In the genomic region with DNA sequence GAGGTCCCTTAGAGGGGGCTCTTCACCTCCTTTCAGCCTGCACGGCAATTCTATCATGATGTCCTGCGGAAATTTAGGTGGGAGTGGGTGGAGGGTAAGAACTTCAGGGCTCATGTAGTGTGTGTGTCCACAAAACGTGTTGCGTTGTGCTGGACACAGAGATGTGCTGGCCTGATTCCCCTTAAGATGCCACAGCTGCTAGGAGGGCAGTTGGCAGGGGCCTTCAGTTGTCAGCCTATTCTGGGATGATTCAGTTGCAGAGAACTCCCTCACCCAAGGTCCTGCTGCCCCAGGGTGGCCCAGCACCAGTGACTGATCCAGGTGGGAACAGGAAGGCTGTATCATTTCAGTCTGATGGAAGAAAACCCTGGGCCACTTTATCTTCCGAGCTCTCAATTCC, we compare ENCODE assay signal across 9 cellular contexts. TPM values are rescaled to one million over a fixed set of nuclear protein-coding genes. Genes with fewer than 3 reads are reported as not detected.
DNase-seq lines count a peak whose midpoint lies in the region; ATAC-seq and TF ChIP-seq lines count a peak whose summit lies in the region.
"Had no signal": no experiment of that assay in that cellular context is flagged by ENCODE, and none has a peak within 500 bp of the region (broad histone marks: within the 10 kb centered on the region; RNA-seq: fewer than 3 reads in every experiment).

No MANE protein-coding gene starts in this region.

- no peak overlapping the region for H2AFZ ChIP-seq in Loucy (ENCODE audit: low read length)

- no peak for ATAC-seq in activated naive CD8-positive, alpha-beta T cell treated with anti-CD3 and anti-CD28 coated beads, Interleukin-2, amount 50 U/mL, for 24 hours
- no peak for ATAC-seq in natural killer cell treated with Interleukin-12 subunit alpha and Interleukin-12 subunit beta and Interleukin-15 and Interleukin-18, amount 100 ng/mL, for 72 hours
- ATAC-seq in HG02884 (IDR thresholded peaks at IDR 0.05; ENCODE audit: unreplicated experiment) = no peak

- DNase-seq in Caco-2 (no peak), cerebellar cortex (ENCODE audit: low spot score) (no peak), dedifferentiated amniotic fluid mesenchymal stem cell (ENCODE audit: extremely low spot score) (no peak), A172 (ENCODE audit: low spot score) (no peak)
- DNase-seq in activated naive CD8-positive, alpha-beta T cell treated with anti-CD3 and anti-CD28 coated beads, Interleukin-2, amount 50 U/mL, for 24 hours = no peak
- no peak for DNase-seq in natural killer cell treated with Interleukin-12 subunit alpha and Interleukin-12 subunit beta and Interleukin-15 and Interleukin-18, amount 100 ng/mL, for 72 hours (ENCODE audit: low spot score)
- DNase-seq: NCI-H510A had no signal

- H3K4me1 ChIP-seq in Caco-2 (no peaks in the 10 kb centered on the region), Loucy (ENCODE audit: insufficient read depth, low read length, poor library complexity, severe bottlenecking) (peaks cover 38% of the 10 kb centered on the region)

- H3K9me3 Mint-ChIP-seq in Caco-2 (ENCODE audit: unreplicated experiment) = no peaks in the 10 kb centered on the region
- no peaks in the 10 kb centered on the region for H3K9me3 Mint-ChIP-seq in activated naive CD8-positive, alpha-beta T cell treated with anti-CD3 and anti-CD28 coated beads, Interleukin-2, amount 50 U/mL, for 24 hours
- no peaks in the 10 kb centered on the region for H3K9me3 Mint-ChIP-seq in natural killer cell treated with Interleukin-12 subunit alpha and Interleukin-12 subunit beta and Interleukin-15 and Interleukin-18, amount 100 ng/mL, for 72 hours

- peak overlapping the region; percentile 78 for H3K4me2 ChIP-seq in Loucy (ENCODE audit: low read depth, low read length, poor library complexity, severe bottlenecking)

- H3K36me3 Mint-ChIP-seq in Caco-2 (ENCODE audit: insufficient read depth, unreplicated experiment) = peaks cover 27% of the 10 kb centered on the region
- H3K36me3 Mint-ChIP-seq in activated naive CD8-positive, alpha-beta T cell treated with anti-CD3 and anti-CD28 coated beads, Interleukin-2, amount 50 U/mL, for 24 hours (ENCODE audit: low read depth) = peaks cover 35% of the 10 kb centered on the region
- peaks cover 11% of the 10 kb centered on the region for H3K36me3 Mint-ChIP-seq in natural killer cell treated with Interleukin-12 subunit alpha and Interleukin-12 subunit beta and Interleukin-15 and Interleukin-18, amount 100 ng/mL, for 72 hours

- H3K4me3 Mint-ChIP-seq in Caco-2 (ENCODE audit: unreplicated experiment) = peak overlapping the region; percentile 91
- peak overlapping the region; percentile 93 for H3K4me3 Mint-ChIP-seq in activated naive CD8-positive, alpha-beta T cell treated with anti-CD3 and anti-CD28 coated beads, Interleukin-2, amount 50 U/mL, for 24 hours
- H3K4me3 Mint-ChIP-seq in natural killer cell treated with Interleukin-12 subunit alpha and Interleukin-12 subunit beta and Interleukin-15 and Interleukin-18, amount 100 ng/mL, for 72 hours = peak overlapping the region; percentile 91

- peaks cover 6% of the 10 kb centered on the region for H3K4me1 Mint-ChIP-seq in Caco-2 (ENCODE audit: low read depth, unreplicated experiment)
- peaks cover 38% of the 10 kb centered on the region for H3K4me1 Mint-ChIP-seq in activated naive CD8-positive, alpha-beta T cell treated with anti-CD3 and anti-CD28 coated beads, Interleukin-2, amount 50 U/mL, for 24 hours
- H3K4me1 Mint-ChIP-seq in natural killer cell treated with Interleukin-12 subunit alpha and Interleukin-12 subunit beta and Interleukin-15 and Interleukin-18, amount 100 ng/mL, for 72 hours (ENCODE audit: low read depth in 2 of 2) = peaks cover 16 to 25% of the 10 kb centered on the region in 2 donors

- no peak overlapping the region for H3K27ac Mint-ChIP-seq in Caco-2 (ENCODE audit: unreplicated experiment)
- no peak overlapping the region for H3K27ac Mint-ChIP-seq in activated naive CD8-positive, alpha-beta T cell treated with anti-CD3 and anti-CD28 coated beads, Interleukin-2, amount 50 U/mL, for 24 hours
- peak overlapping the region; percentile 35 to 92 for H3K27ac Mint-ChIP-seq in natural killer cell treated with Interleukin-12 subunit alpha and Interleukin-12 subunit beta and Interleukin-15 and Interleukin-18, amount 100 ng/mL, for 72 hours

- H3K79me2 ChIP-seq in Loucy (ENCODE audit: insufficient read depth, low read length) = peaks cover 47% of the 10 kb centered on the region

- CTCF ChIA-PET in Caco-2 (lab: Charles Lee) = no interaction called here

- H3K4me3 ChIP-seq in Caco-2 (ENCODE audit: low read depth, low read length) (0 out of 2 replicates have a peak overlapping the region, but pooled peaks have one; percentile 4), Loucy (ENCODE audit: low read length, poor library complexity, severe bottlenecking) (peak overlapping the region; percentile 97)

- POLR2A ChIA-PET in Caco-2 (lab: Charles Lee) = no interaction called here

- H3F3A ChIP-seq in Loucy (ENCODE audit: low read depth) = no peaks in the 10 kb centered on the region

- no TSS peak for BruUV-seq in Caco-2 (replicated peaks; lab: Mats Ljungman, UMichigan)

- H3K9me2 ChIP-seq in Loucy (replicated peaks; ENCODE audit: low read depth, low read length) = no peaks in the 10 kb centered on the region

- no peaks in the 10 kb centered on the region for H3K9me3 ChIP-seq in Caco-2
- no peaks in the 10 kb centered on the region for H3K9me3 ChIP-seq in Loucy (ENCODE audit: insufficient read depth, low read depth, low read length)

- H3K27me3 ChIP-seq in Caco-2 (replicated peaks; ENCODE audit: control insufficient read depth, insufficient read depth, low read length) = no peaks in the 10 kb centered on the region
- peaks cover 6% of the 10 kb centered on the region for H3K27me3 ChIP-seq in Loucy (ENCODE audit: insufficient read depth, low read length, poor library complexity, severe bottlenecking)

- intact Hi-C loops in Caco-2 (cut with micrococcal nuclease; ENCODE audit: unreplicated experiment) = no loop called here

- peaks cover 35% of the 10 kb centered on the region for H4K20me1 ChIP-seq in Loucy (ENCODE audit: insufficient read depth, low read length, poor library complexity, severe bottlenecking)

- H3K36me3 ChIP-seq in Caco-2 (ENCODE audit: control insufficient read depth, insufficient read depth, low read length) (no peaks in the 10 kb centered on the region), Loucy (ENCODE audit: insufficient read depth, low read length) (peaks cover 20% of the 10 kb centered on the region; the same call in 1 of the 2 replicates)

- no peak for TF ChIP-seq CTCF in Caco-2 (IDR thresholded peaks at IDR 0.05; ENCODE audit: insufficient read depth in 1 of 2, low read depth in 1 of 2, low read length in 1 of 2, severe bottlenecking in 1 of 2, unreplicated experiment in 1 of 2)
- no peak for TF ChIP-seq CTCF in Loucy (conservative IDR thresholded peaks at IDR 0.05; ENCODE audit: low read length)

- no peaks in the 10 kb centered on the region for H3K27me3 Mint-ChIP-seq in Caco-2 (ENCODE audit: insufficient read depth, unreplicated experiment)
- peaks cover 3% of the 10 kb centered on the region for H3K27me3 Mint-ChIP-seq in activated naive CD8-positive, alpha-beta T cell treated with anti-CD3 and anti-CD28 coated beads, Interleukin-2, amount 50 U/mL, for 24 hours
- H3K27me3 Mint-ChIP-seq in natural killer cell treated with Interleukin-12 subunit alpha and Interleukin-12 subunit beta and Interleukin-15 and Interleukin-18, amount 100 ng/mL, for 72 hours = no peaks in the 10 kb centered on the region

- peak overlapping the region; percentile 100 for H3K9ac ChIP-seq in Loucy (ENCODE audit: low read depth, low read length, poor library complexity, severe bottlenecking)

RNA-seq across cellular contexts. Expression of gene HJURP, which starts 1.0 kb away (rescaled TPM):
- 29.7 and 35.0 TPM in 2 replicates for total RNA-seq in Caco-2 (2022)
- total RNA-seq in natural killer cell treated with Interleukin-12 subunit alpha and Interleukin-12 subunit beta and Interleukin-15 and Interleukin-18, amount 100 ng/mL, for 72 hours = 10 to 100 TPM; 35.6 to 76.6 TPM
- 78.3 and 83.2 TPM in 2 replicates for total RNA-seq in A172 (2014; rRNA removed; shearing (Covaris generic))

Comparison
In these comparisons a context has a peak if more than half of its experiments do, and no peak if none do; other contexts are left out.
1. H3K27ac Mint-ChIP-seq: peak in natural killer cell treated with Interleukin-12 subunit alpha and Interleukin-12 subunit beta and Interleukin-15 and Interleukin-18, amount 100 ng/mL, for 72 hours (2 of 2); none in Caco-2 (single experiment) and activated naive CD8-positive, alpha-beta T cell treated with anti-CD3 and anti-CD28 coated beads, Interleukin-2, amount 50 U/mL, for 24 hours (single experiment).
2. Peak in every context shown above with its lines, with median percentiles within 50 percentile points of each other: H3K4me3 Mint-ChIP-seq.